Comparison of ENCODE assay signal across 8 cellular contexts in genomic region chr2:73291461-73292315, GRCh38. TPM values are rescaled to one million over a fixed set of nuclear protein-coding genes. Genes with fewer than 3 reads are reported as not detected.
DNase-seq lines count a peak whose midpoint lies in the region; ATAC-seq, FAIRE-seq and TF ChIP-seq lines count a peak whose summit lies in the region.

No MANE protein-coding gene starts in this region.

- H3K9me3 ChIP-seq in A673 (ENCODE audit: low read depth, low read length, poor library complexity, severe bottlenecking) (no peaks in the 10 kb centered on the region), kidney (ENCODE audit: control insufficient read depth in 1 of 2, low read length in 2 of 2) (no peaks in the 10 kb centered on the region)

- peaks cover 67% of the 10 kb centered on the region for H3K27me3 ChIP-seq in A673 (replicated peaks; ENCODE audit: insufficient read depth, low read depth, low read length, poor library complexity)

- H3K36me3 ChIP-seq in A673 (ENCODE audit: insufficient read depth, low read length, poor library complexity, severe bottlenecking) = no peaks in the 10 kb centered on the region
- H3K36me3 ChIP-seq in kidney (ENCODE audit: control insufficient read depth in 1 of 2, insufficient read depth in 2 of 2, low read length in 2 of 2) = no peaks in the 10 kb centered on the region

- no peak overlapping the region for H3K27ac ChIP-seq in A673 (ENCODE audit: low read depth, low read length, poor library complexity, severe bottlenecking)
- no peak overlapping the region for H3K27ac ChIP-seq in kidney (ENCODE audit: low read depth in 2 of 2, low read length in 2 of 2)

- intact Hi-C loops in A673 (cut with micrococcal nuclease; ENCODE audit: unreplicated experiment) = no loop called here
- intact Hi-C loops in kidney (cut with DNase I) = no loop called here

- H3K36me3 Mint-ChIP-seq in activated T-cell treated with anti-CD3 and anti-CD28 coated beads, Interleukin-2, amount 50 U/mL, for 72 hours (ENCODE audit: insufficient read depth in 2 of 2) = no peaks in the 10 kb centered on the region

- TF ChIP-seq CTCF in A673 (conservative IDR thresholded peaks at IDR 0.05; ENCODE audit: low read depth, low read length) = peak; percentile 28
- 0 out of 2 replicates have a peak, but pooled peaks have one; percentile 15 for TF ChIP-seq CTCF in GM12875 (IDR thresholded peaks at IDR 0.05; ENCODE audit: borderline replicate concordance, insufficient read depth, low read depth, low read length)
- no peak for TF ChIP-seq CTCF in kidney (IDR thresholded peaks at IDR 0.05; ENCODE audit: borderline replicate concordance, extremely low read depth, insufficient read depth)

- ATAC-seq in activated T-cell treated with anti-CD3 and anti-CD28 coated beads, Interleukin-2, amount 50 U/mL, for 72 hours (replicated peaks in 1 of 2) = peak in 1 of 2 donors; percentile 6
- no peak for ATAC-seq in GM21526 (IDR thresholded peaks at IDR 0.05; ENCODE audit: low FRiP score, unreplicated experiment)

- BruUV-seq in A673 (replicated peaks; lab: Mats Ljungman, UMichigan) = no TSS peak

- POLR2A ChIA-PET in A673 (lab: Charles Lee; ENCODE audit: low non-redundant PET) = interaction anchor here (0.6 kb wide), 1 partner anchor 1543 kb away, joined by 3 read pairs; no protein-coding TSS in a partner anchor

- H3K4me1 ChIP-seq in A673 (ENCODE audit: insufficient read depth, low read length, poor library complexity, severe bottlenecking) (peaks cover 6% of the 10 kb centered on the region), kidney (ENCODE audit: control insufficient read depth in 1 of 2, insufficient read depth in 1 of 2, low read depth in 1 of 2, low read length in 2 of 2) (peaks cover 0 to 4% of the 10 kb centered on the region in 2 donors)

- peak; percentile 47 for DNase-seq in A673 (ENCODE audit: low spot score)
- DNase-seq in activated T-cell treated with anti-CD3 and anti-CD28 coated beads, Interleukin-2, amount 50 U/mL, for 72 hours = peak; percentile 12 to 29
- DNase-seq in kidney = peak; percentile 60
- no peak for DNase-seq in HT-29 (ENCODE audit: low spot score)
- DNase-seq in activated effector memory CD4-positive, alpha-beta T cell treated with Interleukin-2 at 50 U/mL for 16 hours = no peak
- DNase-seq in NCI-H2107 (lab: John Stamatoyannopoulos, UW) = no peak

- H3K4me1 Mint-ChIP-seq in activated T-cell treated with anti-CD3 and anti-CD28 coated beads, Interleukin-2, amount 50 U/mL, for 72 hours (ENCODE audit: low read depth) = peaks cover 13% of the 10 kb centered on the region

- no peaks in the 10 kb centered on the region for H3K9me3 Mint-ChIP-seq in activated T-cell treated with anti-CD3 and anti-CD28 coated beads, Interleukin-2, amount 50 U/mL, for 72 hours

- H3K4me3 ChIP-seq in A673 (ENCODE audit: low read depth, low read length, poor library complexity, severe bottlenecking) (peak overlapping the region; percentile 52), GM12875 (ENCODE audit: low read depth, low read length) (no peak overlapping the region), kidney (ENCODE audit: low read length in 2 of 2) (no peak overlapping the region)

- no peak overlapping the region for H3K9ac ChIP-seq in kidney (ENCODE audit: low read length in 2 of 2)

- peak overlapping the region; percentile 85 to 86 for H3K4me3 Mint-ChIP-seq in activated T-cell treated with anti-CD3 and anti-CD28 coated beads, Interleukin-2, amount 50 U/mL, for 72 hours

- no peak for FAIRE-seq in kidney (lab: Jason Lieb, UNC)

- no peak overlapping the region for H3K27ac Mint-ChIP-seq in activated T-cell treated with anti-CD3 and anti-CD28 coated beads, Interleukin-2, amount 50 U/mL, for 72 hours

- H3K27me3 Mint-ChIP-seq in activated T-cell treated with anti-CD3 and anti-CD28 coated beads, Interleukin-2, amount 50 U/mL, for 72 hours (ENCODE audit: low read depth) = peaks cover 62% of the 10 kb centered on the region

- CTCF ChIA-PET in A673 (lab: Charles Lee) = interaction anchor here (1.1 kb wide), 2 partner anchors 47 to 68 kb away, joined by 3 to 4 read pairs; no protein-coding TSS in a partner anchor

RNA-seq across cellular contexts. Expression of gene EGR4, which starts 1.7 kb away (rescaled TPM):
- total RNA-seq in A673 (2021) (1.9 and 2.0 TPM in 2 replicates), kidney (not detected)
- total RNA-seq in activated T-cell treated with anti-CD3 and anti-CD28 coated beads, Interleukin-2, amount 50 U/mL, for 72 hours = 1 to 10 TPM; 1.6 to 2.1 TPM
- polyA plus RNA-seq in kidney (ENCODE audit: insufficient read depth, low read depth, low replicate concordance) = not detected
- 0.37 and 2.2 TPM in 2 replicates for total RNA-seq in HT-29 (2014; rRNA removed; shearing (Covaris generic))

RNA-seq across cellular contexts. Expression of gene FBXO41, which starts 7.4 kb away (rescaled TPM):
- 8.6 and 11.5 TPM in 2 replicates for total RNA-seq in A673 (2021)
- 10 to 100 TPM; 19.8 to 22.9 TPM for total RNA-seq in activated T-cell treated with anti-CD3 and anti-CD28 coated beads, Interleukin-2, amount 50 U/mL, for 72 hours
- 5.2 TPM for total RNA-seq in kidney
- polyA plus RNA-seq in kidney (ENCODE audit: insufficient read depth, low read depth, low replicate concordance) = 0.49 TPM
- 18.0 and 26.8 TPM in 2 replicates for total RNA-seq in HT-29 (2014; rRNA removed; shearing (Covaris generic))

RNA-seq across cellular contexts. Expression of gene CCT7, which starts 57.6 kb away (rescaled TPM):
- 627 and 648 TPM in 2 replicates for total RNA-seq in A673 (2021)
- total RNA-seq in activated T-cell treated with anti-CD3 and anti-CD28 coated beads, Interleukin-2, amount 50 U/mL, for 72 hours = 100 to 1,000 TPM; 305 to 384 TPM
- 164 TPM for total RNA-seq in kidney
- 173 TPM for polyA plus RNA-seq in kidney (ENCODE audit: insufficient read depth, low read depth, low replicate concordance)
- 502 and 515 TPM in 2 replicates for total RNA-seq in HT-29 (2014; rRNA removed; shearing (Covaris generic))

RNA-seq across cellular contexts. Expression of gene PRADC1, which starts 58.6 kb away (rescaled TPM):
- total RNA-seq in A673 (2021) = 17.7 and 20.0 TPM in 2 replicates
- 10 to 100 TPM; 15.0 to 17.3 TPM for total RNA-seq in activated T-cell treated with anti-CD3 and anti-CD28 coated beads, Interleukin-2, amount 50 U/mL, for 72 hours
- 16.1 TPM for total RNA-seq in kidney
- polyA plus RNA-seq in kidney (ENCODE audit: insufficient read depth, low read depth, low replicate concordance) = 57.7 TPM
- total RNA-seq in HT-29 (2014; rRNA removed; shearing (Covaris generic)) = 24.1 and 29.7 TPM in 2 replicates

Comparison
In these comparisons a context has a peak if more than half of its experiments do, and no peak if none do; other contexts are left out.
1. DNase-seq: peak in A673 (single experiment), activated T-cell treated with anti-CD3 and anti-CD28 coated beads, Interleukin-2, amount 50 U/mL, for 72 hours (2 of 2) and kidney (single experiment); none in HT-29 (single experiment), activated effector memory CD4-positive, alpha-beta T cell treated with Interleukin-2 at 50 U/mL for 16 hours (single experiment) and NCI-H2107 (single experiment).